ENCODE assay signal across 7 cellular contexts in genomic region chr6:44245391-44245911, GRCh38. TPM values are rescaled to one million over a fixed set of nuclear protein-coding genes. Genes with fewer than 3 reads are reported as not detected.
DNase-seq lines count a peak whose midpoint lies in the region; ATAC-seq, FAIRE-seq and TF ChIP-seq lines count a peak whose summit lies in the region.

No MANE protein-coding gene starts in this region.

- peak overlapping the region; percentile 56 to 100 for H3K27ac Mint-ChIP-seq in activated naive CD4-positive, alpha-beta T cell treated with anti-CD3 and anti-CD28 coated beads, Interleukin-2, amount 50 U/mL, for 72 hours
- H3K27ac Mint-ChIP-seq in stimulated activated memory B cell treated with anti-CD40 and anti-IgM and Interleukin-4, amounts not matched to agents 10 μg/mL and 1 μg/mL and 100 μg/mL, for 72 hours: peak overlapping the region; percentile 97

- no peak overlapping the region for H3K27ac ChIP-seq in HEK293 (ENCODE audit: extremely low read depth, low read depth, low read length)

- FAIRE-seq in HTR-8/SVneo (lab: Jason Lieb, UNC): no peak

- CTCF ChIA-PET in HEK293 (lab: Yijun Ruan, JAX): interaction anchor here (1.1 to 5.6 kb wide), 5 partner anchors 10 to 149 kb away, joined by 3 to 70 read pairs (median 22); partner anchors contain the start of genes SLC29A1 and SLC35B2

- peaks cover 34% of the 10 kb centered on the region for H3K4me1 Mint-ChIP-seq in stimulated activated memory B cell treated with anti-CD40 and anti-IgM and Interleukin-4, amounts not matched to agents 10 μg/mL and 1 μg/mL and 100 μg/mL, for 72 hours

- no peaks in the 10 kb centered on the region for H3K4me1 ChIP-seq in HEK293 (ENCODE audit: control insufficient read depth, insufficient read depth, low read length)

- POLR2A ChIA-PET in HEK293 (lab: Yijun Ruan, JAX): interaction anchor here (0.7 to 5.1 kb wide), 8 partner anchors 8 to 616 kb away, joined by 3 to 131 read pairs (median 8); partner anchors contain the start of genes GTPBP2, SLC29A1 and SLC35B2

- TF ChIP-seq CTCF in HEK293 (tag by site-specific recombination; IDR thresholded peaks at IDR 0.05): no peak

- H3K9me3 Mint-ChIP-seq in activated naive CD4-positive, alpha-beta T cell treated with anti-CD3 and anti-CD28 coated beads, Interleukin-2, amount 50 U/mL, for 72 hours: no peaks in the 10 kb centered on the region
- H3K9me3 Mint-ChIP-seq in stimulated activated memory B cell treated with anti-CD40 and anti-IgM and Interleukin-4, amounts not matched to agents 10 μg/mL and 1 μg/mL and 100 μg/mL, for 72 hours: no peaks in the 10 kb centered on the region

- H3K4me3 Mint-ChIP-seq in stimulated activated memory B cell treated with anti-CD40 and anti-IgM and Interleukin-4, amounts not matched to agents 10 μg/mL and 1 μg/mL and 100 μg/mL, for 72 hours: peak overlapping the region; percentile 96

- no peaks in the 10 kb centered on the region for H3K27me3 Mint-ChIP-seq in stimulated activated memory B cell treated with anti-CD40 and anti-IgM and Interleukin-4, amounts not matched to agents 10 μg/mL and 1 μg/mL and 100 μg/mL, for 72 hours

- ATAC-seq in activated naive CD4-positive, alpha-beta T cell treated with anti-CD3 and anti-CD28 coated beads, Interleukin-2, amount 50 U/mL, for 72 hours: no peak
- ATAC-seq in stimulated activated memory B cell treated with anti-CD40 and anti-IgM and Interleukin-4, amounts not matched to agents 10 μg/mL and 1 μg/mL and 100 μg/mL, for 72 hours: no peak

- no peaks in the 10 kb centered on the region for H3K9me3 ChIP-seq in HEK293 (ENCODE audit: control insufficient read depth, insufficient read depth, low read depth, low read length)
- peaks cover 2% of the 10 kb centered on the region for H3K9me3 ChIP-seq in iPS-18c (ENCODE audit: control insufficient read depth, insufficient read depth, low read length)

- peaks cover 10 to 30% of the 10 kb centered on the region in 2 experiments for H3K36me3 ChIP-seq in HEK293 (ENCODE audit: control insufficient read depth in 2 of 2, insufficient read depth in 1 of 2, low read length in 2 of 2)

- H3K4me3 ChIP-seq in HEK293 (ENCODE audit: low read depth, low read length) (no peak overlapping the region), iPS-18c (ENCODE audit: insufficient read depth, low read depth, low read length) (peak overlapping the region; percentile 99)

- no peak for DNase-seq in activated naive CD4-positive, alpha-beta T cell treated with anti-CD3 and anti-CD28 coated beads, Interleukin-2, amount 50 U/mL, for 72 hours (ENCODE audit: low spot score in 2 of 2)
- no peak for DNase-seq in HTR-8/SVneo (ENCODE audit: insufficient read length, low spot score)
- DNase-seq in HPDE6-E6E7 (ENCODE audit: extremely low spot score): no peak
- no peak for DNase-seq in NCI-H187 (lab: John Stamatoyannopoulos, UW)

- H3K36me3 Mint-ChIP-seq in activated naive CD4-positive, alpha-beta T cell treated with anti-CD3 and anti-CD28 coated beads, Interleukin-2, amount 50 U/mL, for 72 hours: peaks cover 39 to 44% of the 10 kb centered on the region in 2 donors
- H3K36me3 Mint-ChIP-seq in stimulated activated memory B cell treated with anti-CD40 and anti-IgM and Interleukin-4, amounts not matched to agents 10 μg/mL and 1 μg/mL and 100 μg/mL, for 72 hours: peaks cover 37% of the 10 kb centered on the region

TF ChIP-seq in HEK293, 187 proteins besides CTCF, POLR2A, EP300 and RAD21:
- TF ChIP-seq ZSCAN16 (tag by site-specific recombination; IDR thresholded peaks at IDR 0.05): 0 out of 2 replicates have a peak, but pooled peaks have one; percentile 0
- TF ChIP-seq ZNF114 (tag by site-specific recombination; IDR thresholded peaks at IDR 0.05): no peak

RNA-seq across cellular contexts. Expression of gene HSP90AB1, which starts 1.4 kb away (rescaled TPM):
- total RNA-seq in activated naive CD4-positive, alpha-beta T cell treated with anti-CD3 and anti-CD28 coated beads, Interleukin-2, amount 50 U/mL, for 72 hours: 1,000 to 10,000 TPM; 1,343 to 1,701 TPM

RNA-seq across cellular contexts. Expression of gene SLC35B2, which starts 11.9 kb away (rescaled TPM):
- 10 to 100 TPM; 18.3 to 23.8 TPM for total RNA-seq in activated naive CD4-positive, alpha-beta T cell treated with anti-CD3 and anti-CD28 coated beads, Interleukin-2, amount 50 U/mL, for 72 hours

RNA-seq across cellular contexts. Expression of gene NFKBIE, which starts 19.9 kb away (rescaled TPM):
- total RNA-seq in activated naive CD4-positive, alpha-beta T cell treated with anti-CD3 and anti-CD28 coated beads, Interleukin-2, amount 50 U/mL, for 72 hours: 10 to 100 TPM; 17.7 to 19.9 TPM

RNA-seq across cellular contexts. Expression of gene SLC29A1, which starts 22.1 kb away (rescaled TPM):
- total RNA-seq in activated naive CD4-positive, alpha-beta T cell treated with anti-CD3 and anti-CD28 coated beads, Interleukin-2, amount 50 U/mL, for 72 hours: 10 to 100 TPM; 37.1 to 56.5 TPM

RNA-seq across cellular contexts. Expression of gene TMEM151B, which starts 24.8 kb away (rescaled TPM):
- total RNA-seq in activated naive CD4-positive, alpha-beta T cell treated with anti-CD3 and anti-CD28 coated beads, Interleukin-2, amount 50 U/mL, for 72 hours: under 1 TPM in 1 of 2 donors, not detected in 1; 0.20 TPM
